8 cellular contexts compared by ENCODE assay signal in the genomic region with DNA sequence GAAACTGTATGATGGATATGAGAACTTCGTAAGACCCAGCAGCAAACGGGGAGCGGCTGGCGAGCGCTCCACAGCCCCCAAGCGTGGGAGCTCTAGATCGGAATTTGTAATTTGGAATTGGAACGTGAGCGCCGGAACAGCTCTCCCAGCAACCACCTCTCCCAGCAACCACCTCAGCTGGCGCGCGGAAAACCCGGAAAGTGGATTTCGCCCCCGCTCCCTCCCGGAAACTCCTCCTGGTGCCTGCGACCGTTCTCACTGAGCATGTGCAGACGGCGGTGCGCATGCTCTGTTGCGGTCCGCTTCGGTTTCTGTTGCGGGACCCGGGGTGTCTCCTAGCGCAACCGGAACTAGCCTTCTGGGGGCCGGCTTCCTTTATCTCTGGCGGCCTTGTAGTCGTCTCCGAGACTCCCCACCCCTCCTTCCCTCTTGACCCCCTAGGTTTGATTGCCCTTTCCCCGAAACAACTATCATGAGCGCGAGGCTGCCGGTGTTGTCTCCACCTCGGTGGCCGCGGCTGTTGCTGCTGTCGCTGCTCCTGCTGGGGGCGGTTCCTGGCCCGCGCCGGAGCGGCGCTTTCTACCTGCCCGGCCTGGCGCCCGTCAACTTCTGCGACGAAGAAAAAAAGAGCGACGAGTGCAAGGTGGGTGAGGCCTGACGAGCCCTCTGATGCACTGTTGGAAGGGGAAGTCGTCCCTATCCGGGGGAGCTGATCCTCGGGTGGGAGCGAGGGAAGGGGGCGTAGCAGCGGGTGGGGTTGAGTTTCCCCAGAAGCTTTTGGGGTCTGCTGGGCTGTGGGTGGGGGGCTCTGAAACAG. TPM values are rescaled to one million over a fixed set of nuclear protein-coding genes. Genes with fewer than 3 reads are reported as not detected.
DNase-seq lines count a peak whose midpoint lies in the region; ATAC-seq and TF ChIP-seq lines count a peak whose summit lies in the region.

A gene with protein sequence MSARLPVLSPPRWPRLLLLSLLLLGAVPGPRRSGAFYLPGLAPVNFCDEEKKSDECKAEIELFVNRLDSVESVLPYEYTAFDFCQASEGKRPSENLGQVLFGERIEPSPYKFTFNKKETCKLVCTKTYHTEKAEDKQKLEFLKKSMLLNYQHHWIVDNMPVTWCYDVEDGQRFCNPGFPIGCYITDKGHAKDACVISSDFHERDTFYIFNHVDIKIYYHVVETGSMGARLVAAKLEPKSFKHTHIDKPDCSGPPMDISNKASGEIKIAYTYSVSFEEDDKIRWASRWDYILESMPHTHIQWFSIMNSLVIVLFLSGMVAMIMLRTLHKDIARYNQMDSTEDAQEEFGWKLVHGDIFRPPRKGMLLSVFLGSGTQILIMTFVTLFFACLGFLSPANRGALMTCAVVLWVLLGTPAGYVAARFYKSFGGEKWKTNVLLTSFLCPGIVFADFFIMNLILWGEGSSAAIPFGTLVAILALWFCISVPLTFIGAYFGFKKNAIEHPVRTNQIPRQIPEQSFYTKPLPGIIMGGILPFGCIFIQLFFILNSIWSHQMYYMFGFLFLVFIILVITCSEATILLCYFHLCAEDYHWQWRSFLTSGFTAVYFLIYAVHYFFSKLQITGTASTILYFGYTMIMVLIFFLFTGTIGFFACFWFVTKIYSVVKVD (plus strand): TSS at position 338 of the 817 bp plus-strand sequence. CDS start 135 bp downstream, at position 473.

- peak within 1 kb of the TSS; percentile 85 to 99 (median 96) for H3K4me2 ChIP-seq in BLaER1 treated with 17β-estradiol and CSF1 and Interleukin-3, amounts not matched to agents 10 nM and 100 nM

- H4K20me1 ChIP-seq in BLaER1 treated with 17β-estradiol and CSF1 and Interleukin-3, amounts not matched to agents 10 nM and 100 nM = peaks cover 12 to 42% (median 36%) of the 10 kb centered on the region in 11 experiments; a peak in 18 of 22 replicates

- H3K27ac Mint-ChIP-seq in dendritic cell treated with granulocyte-macrophage colony-stimulating factor and Interleukin-4, amounts not matched to agents 40 ng/mL and 50 ng/mL, for 4 days = peak within 1 kb of the TSS; percentile 99

- no peaks in the 10 kb centered on the region for H3K27me3 ChIP-seq in BLaER1 treated with 17β-estradiol and CSF1 and Interleukin-3, amounts not matched to agents 10 nM and 100 nM
- H3K27me3 ChIP-seq in left lung = no peaks in the 10 kb centered on the region

- no peaks in the 10 kb centered on the region for H3K9me3 Mint-ChIP-seq in dendritic cell treated with granulocyte-macrophage colony-stimulating factor and Interleukin-4, amounts not matched to agents 40 ng/mL and 50 ng/mL, for 4 days

- ATAC-seq in GM19351 (IDR thresholded peaks at IDR 0.05; ENCODE audit: unreplicated experiment) (peak; percentile 47), HG03521 (IDR thresholded peaks at IDR 0.05; ENCODE audit: unreplicated experiment) (peak; percentile 55), left lung (peak; percentile 78)

- H3K9me3 ChIP-seq in BLaER1 treated with 17β-estradiol and CSF1 and Interleukin-3, amounts not matched to agents 10 nM and 100 nM (replicated peaks in 1 of 11) = peaks cover 0 to 4% (median 0%) of the 10 kb centered on the region in 11 experiments; a peak in 4 of 22 replicates
- H3K9me3 ChIP-seq in left lung = no peaks in the 10 kb centered on the region

- peaks cover 63 to 80% (median 74%) of the 10 kb centered on the region in 10 experiments for H3K4me1 ChIP-seq in BLaER1 treated with 17β-estradiol and CSF1 and Interleukin-3, amounts not matched to agents 10 nM and 100 nM
- peaks cover 35 to 81% of the 10 kb centered on the region in 2 donors for H3K4me1 ChIP-seq in left lung

- H3K4me3 ChIP-seq in BLaER1 treated with 17β-estradiol and CSF1 and Interleukin-3, amounts not matched to agents 10 nM and 100 nM = peak within 1 kb of the TSS; percentile 81 to 97 (median 92)
- H3K4me3 ChIP-seq in left lung = peak within 1 kb of the TSS; percentile 76 to 87

- peak within 1 kb of the TSS; percentile 100 for H3K4me3 Mint-ChIP-seq in dendritic cell treated with granulocyte-macrophage colony-stimulating factor and Interleukin-4, amounts not matched to agents 40 ng/mL and 50 ng/mL, for 4 days

- no peak for TF ChIP-seq CTCF in left lung (IDR thresholded peaks at IDR 0.05)

- peaks cover 29% of the 10 kb centered on the region for H3K36me3 Mint-ChIP-seq in dendritic cell treated with granulocyte-macrophage colony-stimulating factor and Interleukin-4, amounts not matched to agents 40 ng/mL and 50 ng/mL, for 4 days (ENCODE audit: low read depth)

- H3K27me3 Mint-ChIP-seq in dendritic cell treated with granulocyte-macrophage colony-stimulating factor and Interleukin-4, amounts not matched to agents 40 ng/mL and 50 ng/mL, for 4 days = no peaks in the 10 kb centered on the region

- intact Hi-C loops in dendritic cell treated with granulocyte-macrophage colony-stimulating factor and Interleukin-4, amounts not matched to agents 40 ng/mL and 50 ng/mL, for 4 days (cut with micrococcal nuclease) = loop anchor here (5.0 kb wide), 2 partner anchors 106 to 219 kb away; a partner anchor contains a TSS
- intact Hi-C loops in left lung (cut with DNase I) = no loop called here

- peak; percentile 96 for DNase-seq in NCI-H748 treated with DMSO at 0.1 percent for 48 hours (lab: John Stamatoyannopoulos, UW)
- DNase-seq in activated CD4-positive, alpha-beta T cell treated with anti-CD3 and anti-CD28 coated beads, Interleukin-2, amount 50 U/mL, for 24 hours (ENCODE audit: low read depth in 1 of 2, low spot score in 1 of 2) = peak; percentile 93
- peak; percentile 96 to 97 for DNase-seq in left lung
- DNase-seq in stimulated activated CD4-positive, alpha-beta T cell treated with anti-CD3 and anti-CD28 coated beads, Interleukin-2, amount 100 ng/mL, for 48 hours = peak; percentile 96 to 98

- no peaks in the 10 kb centered on the region for H3K36me3 ChIP-seq in BLaER1 treated with 17β-estradiol and CSF1 and Interleukin-3, amounts not matched to agents 10 nM and 100 nM
- H3K36me3 ChIP-seq in left lung = no peaks in the 10 kb centered on the region

- H3K4me1 Mint-ChIP-seq in dendritic cell treated with granulocyte-macrophage colony-stimulating factor and Interleukin-4, amounts not matched to agents 40 ng/mL and 50 ng/mL, for 4 days (ENCODE audit: low read depth) = peaks cover 63% of the 10 kb centered on the region

- peak within 1 kb of the TSS; percentile 82 to 95 (median 90) for H3K27ac ChIP-seq in BLaER1 treated with 17β-estradiol and CSF1 and Interleukin-3, amounts not matched to agents 10 nM and 100 nM
- H3K27ac ChIP-seq in left lung = peak within 1 kb of the TSS; percentile 91 to 94

- H3K9ac ChIP-seq in BLaER1 treated with 17β-estradiol and CSF1 and Interleukin-3, amounts not matched to agents 10 nM and 100 nM = peak within 1 kb of the TSS; percentile 85 to 97 (median 92)

RNA-seq across cellular contexts. Expression of the gene that starts here (rescaled TPM):
- total RNA-seq in left lung = 100 to 1,000 TPM; 150 to 155 TPM

Comparison
In these comparisons a context has a peak if more than half of its experiments do, and no peak if none do; other contexts are left out.
1. Peak in every context shown above with its lines: DNase-seq, ATAC-seq, H3K4me3 ChIP-seq and H3K27ac ChIP-seq.